Comparison of ENCODE assay signal across 27 cellular contexts in the genomic region with DNA sequence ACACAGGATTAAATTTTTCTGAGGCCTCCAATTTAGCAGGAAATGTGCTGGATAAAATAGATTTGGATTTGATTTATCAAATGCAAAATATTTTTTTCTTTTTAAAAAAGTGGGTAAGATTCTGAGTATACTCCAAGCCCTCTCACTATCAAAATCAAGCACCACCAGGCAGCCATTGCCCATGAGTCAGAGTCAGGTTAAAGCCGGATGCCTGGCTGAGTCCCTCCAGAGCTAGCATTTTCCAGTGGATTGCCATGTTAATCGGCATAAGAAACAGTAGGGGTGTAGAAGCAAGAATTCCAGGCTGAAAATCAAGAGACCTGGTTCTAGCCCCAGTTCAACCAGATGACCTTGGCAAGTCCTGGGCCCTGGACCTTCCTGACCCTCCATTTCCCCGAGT.
DNase-seq lines count a peak whose midpoint lies in the region; ATAC-seq and TF ChIP-seq lines count a peak whose summit lies in the region.
"Had no signal": no experiment of that assay in that cellular context is flagged by ENCODE, and none has a peak within 500 bp of the region (broad histone marks: within the 10 kb centered on the region; RNA-seq: fewer than 3 reads in every experiment).

No MANE protein-coding gene starts in this region.

- no peaks in the 10 kb centered on the region for H3K4me1 ChIP-seq in SK-N-SH (ENCODE audit: control insufficient read depth in 1 of 2, insufficient read depth in 2 of 2, low read depth in 1 of 2, low read length in 1 of 2)
- peaks cover 4 to 21% of the 10 kb centered on the region in 2 donors for H3K4me1 ChIP-seq in thoracic aorta (ENCODE audit: control insufficient read depth in 1 of 2, low read depth in 2 of 2)
- H3K4me1 ChIP-seq: Caco-2, Peyer's patch had no signal

- H3K9ac ChIP-seq in SK-N-SH, result no peak overlapping the region

- no peak for TF ChIP-seq RAD21 in SK-N-SH (IDR thresholded peaks at IDR 0.05; ENCODE audit: low read length)

- peaks cover 4% of the 10 kb centered on the region for H3F3A ChIP-seq in SK-N-SH (replicated peaks; ENCODE audit: insufficient read depth)

- peak overlapping the region in 1 of 2 experiments; percentile 46; a peak in 2 of 4 replicates for H3K27ac ChIP-seq in SK-N-SH (ENCODE audit: low read depth in 2 of 2, low read length in 1 of 2)
- peak overlapping the region; percentile 62 to 73 for H3K27ac ChIP-seq in thoracic aorta
- H3K27ac ChIP-seq: C4-2B, Peyer's patch had no signal

- no peak for TF ChIP-seq CTCF in SK-N-SH (IDR thresholded peaks at IDR 0.05)
- no peak for TF ChIP-seq CTCF in fibroblast of mammary gland (conservative IDR thresholded peaks at IDR 0.05; ENCODE audit: control insufficient read depth, insufficient read depth, low read depth, low read length)
- TF ChIP-seq CTCF in thoracic aorta (IDR thresholded peaks at IDR 0.05), result no peak
- no peak for TF ChIP-seq CTCF in GM20000 (IDR thresholded peaks at IDR 0.05; ENCODE audit: extremely low read depth, missing control alignments)

- no peak for TF ChIP-seq EP300 in SK-N-SH (IDR thresholded peaks at IDR 0.05; ENCODE audit: borderline replicate concordance in 1 of 2, low read depth in 1 of 2, low read length in 1 of 2)

- no peaks in the 10 kb centered on the region for H4K20me1 ChIP-seq in SK-N-SH (ENCODE audit: insufficient read depth)

- 51% methylated on average over 3 of the region's 3 CpGs for WGBS in SK-N-SH (ENCODE audit: low lambda C conversion rate)

- no peaks in the 10 kb centered on the region for H3K36me3 ChIP-seq in SK-N-SH (replicated peaks in 1 of 2; ENCODE audit: control insufficient read depth in 1 of 2, insufficient read depth in 2 of 2, low read length in 1 of 2)
- H3K36me3 ChIP-seq in thoracic aorta, result no peaks in the 10 kb centered on the region
- H3K36me3 ChIP-seq: Peyer's patch had no signal

- no peak for ATAC-seq in thoracic aorta (ENCODE audit: insufficient number of reproducible peaks, low FRiP score, low read depth)
- ATAC-seq in stimulated activated naive CD8-positive, alpha-beta T cell treated with anti-CD3 and anti-CD28 coated beads, Interleukin-15, amount 100 ng/mL, for 72 hours, result no peak
- ATAC-seq: CD8-positive, alpha-beta T cell; K562 had no signal

- H3K79me2 ChIP-seq in SK-N-SH (ENCODE audit: insufficient read depth), result no peaks in the 10 kb centered on the region

- peak; percentile 35 for DNase-seq in EH (ENCODE audit: low read depth)
- DNase-seq in SK-N-SH, result no peak
- DNase-seq in fibroblast of mammary gland (ENCODE audit: low read depth), result peak; percentile 43
- no peak for DNase-seq in thoracic aorta (ENCODE audit: low spot score)
- no peak for DNase-seq in cortex of kidney (lab: John Stamatoyannopoulos, UW)
- DNase-seq in stimulated activated naive CD8-positive, alpha-beta T cell treated with anti-CD3 and anti-CD28 coated beads, Interleukin-15, amount 100 ng/mL, for 72 hours, result no peak
- no peak for DNase-seq in GM20000 (ENCODE audit: low spot score)
- no peak for DNase-seq in C1 segment of cervical spinal cord (lab: John Stamatoyannopoulos, UW)
- DNase-seq: Caco-2; CD8-positive, alpha-beta T cell; GDM1; H7; Kasumi-1; MM.1S; NCI-H1048; NCI-H1417; NCI-H187; NCI-H2081 treated with DMSO at 0.1 percent for 48 hours; NCI-H2171; NCI-H226; NCI-H510A; NCI-H69; Peyer's patch; SHP77 treated with DMSO at 0.1 percent for 48 hours; SW 1271 had no signal

- H3K4me3 Mint-ChIP-seq in stimulated activated naive CD8-positive, alpha-beta T cell treated with anti-CD3 and anti-CD28 coated beads, Interleukin-15, amount 100 ng/mL, for 72 hours, result no peak overlapping the region
- H3K4me3 Mint-ChIP-seq: CD8-positive, alpha-beta T cell had no signal

- H3K27me3 Mint-ChIP-seq in stimulated activated naive CD8-positive, alpha-beta T cell treated with anti-CD3 and anti-CD28 coated beads, Interleukin-15, amount 100 ng/mL, for 72 hours, result peaks cover 7% of the 10 kb centered on the region

- POLR2A ChIA-PET in SK-N-SH (lab: Yijun Ruan, JAX), result no interaction called here

- H3K9me3 ChIP-seq in SK-N-SH, result no peaks in the 10 kb centered on the region
- H3K9me3 ChIP-seq in thoracic aorta, result no peaks in the 10 kb centered on the region

- H3K9me3 Mint-ChIP-seq in stimulated activated naive CD8-positive, alpha-beta T cell treated with anti-CD3 and anti-CD28 coated beads, Interleukin-15, amount 100 ng/mL, for 72 hours, result no peaks in the 10 kb centered on the region
- H3K9me3 Mint-ChIP-seq: CD8-positive, alpha-beta T cell had no signal

- CTCF ChIA-PET in SK-N-SH (lab: Yijun Ruan, JAX), result interaction anchor here (7.5 kb wide), 1 partner anchor 11 kb away, joined by 56 read pairs; no protein-coding TSS in a partner anchor

- H3K9me2 ChIP-seq in SK-N-SH, result no peaks in the 10 kb centered on the region

- H3K4me2 ChIP-seq in SK-N-SH, result no peak overlapping the region

- peak overlapping the region; percentile 76 for H2AFZ ChIP-seq in SK-N-SH (ENCODE audit: low read depth)

- H3K4me1 Mint-ChIP-seq in stimulated activated naive CD8-positive, alpha-beta T cell treated with anti-CD3 and anti-CD28 coated beads, Interleukin-15, amount 100 ng/mL, for 72 hours, result no peaks in the 10 kb centered on the region

- no peak overlapping the region for H3K27ac Mint-ChIP-seq in stimulated activated naive CD8-positive, alpha-beta T cell treated with anti-CD3 and anti-CD28 coated beads, Interleukin-15, amount 100 ng/mL, for 72 hours
- H3K27ac Mint-ChIP-seq: CD8-positive, alpha-beta T cell had no signal

- no peak overlapping the region for H3K4me3 ChIP-seq in SK-N-SH (ENCODE audit: low read depth in 2 of 2, low read length in 1 of 2)
- no peak overlapping the region for H3K4me3 ChIP-seq in fibroblast of mammary gland (ENCODE audit: control insufficient read depth, low read depth, low read length)
- H3K4me3 ChIP-seq in thoracic aorta, result no peak overlapping the region
- H3K4me3 ChIP-seq: K562, Peyer's patch had no signal

- no peaks in the 10 kb centered on the region for H3K27me3 ChIP-seq in SK-N-SH (ENCODE audit: insufficient read depth)
- no peaks in the 10 kb centered on the region for H3K27me3 ChIP-seq in thoracic aorta (replicated peaks; ENCODE audit: insufficient read depth)
- H3K27me3 ChIP-seq: Peyer's patch had no signal

TF ChIP-seq in SK-N-SH, 30 proteins besides CTCF, POLR2A, EP300 and RAD21:
- TF ChIP-seq, protein P1, sequence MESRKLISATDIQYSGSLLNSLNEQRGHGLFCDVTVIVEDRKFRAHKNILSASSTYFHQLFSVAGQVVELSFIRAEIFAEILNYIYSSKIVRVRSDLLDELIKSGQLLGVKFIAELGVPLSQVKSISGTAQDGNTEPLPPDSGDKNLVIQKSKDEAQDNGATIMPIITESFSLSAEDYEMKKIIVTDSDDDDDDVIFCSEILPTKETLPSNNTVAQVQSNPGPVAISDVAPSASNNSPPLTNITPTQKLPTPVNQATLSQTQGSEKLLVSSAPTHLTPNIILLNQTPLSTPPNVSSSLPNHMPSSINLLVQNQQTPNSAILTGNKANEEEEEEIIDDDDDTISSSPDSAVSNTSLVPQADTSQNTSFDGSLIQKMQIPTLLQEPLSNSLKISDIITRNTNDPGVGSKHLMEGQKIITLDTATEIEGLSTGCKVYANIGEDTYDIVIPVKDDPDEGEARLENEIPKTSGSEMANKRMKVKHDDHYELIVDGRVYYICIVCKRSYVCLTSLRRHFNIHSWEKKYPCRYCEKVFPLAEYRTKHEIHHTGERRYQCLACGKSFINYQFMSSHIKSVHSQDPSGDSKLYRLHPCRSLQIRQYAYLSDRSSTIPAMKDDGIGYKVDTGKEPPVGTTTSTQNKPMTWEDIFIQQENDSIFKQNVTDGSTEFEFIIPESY (IDR thresholded peaks at IDR 0.05; ENCODE audit: borderline replicate concordance, low read depth), result no peak
- TF ChIP-seq MEF2A (IDR thresholded peaks at IDR 0.05; ENCODE audit: borderline replicate concordance, low read depth), result no peak
- TF ChIP-seq YY1 (IDR thresholded peaks at IDR 0.05; ENCODE audit: low read depth), result peak; percentile 42; the same call in 1 of the 2 replicates

Comparison
In these comparisons a context has a peak if more than half of its experiments do, and no peak if none do; other contexts are left out.
1. DNase-seq: peak in EH (single experiment) and fibroblast of mammary gland (single experiment); none in SK-N-SH (single experiment), thoracic aorta (single experiment), cortex of kidney (single experiment), stimulated activated naive CD8-positive, alpha-beta T cell treated with anti-CD3 and anti-CD28 coated beads, Interleukin-15, amount 100 ng/mL, for 72 hours (0 of 2), GM20000 (single experiment) and C1 segment of cervical spinal cord (0 of 14).